1 cellular context compared by ENCODE assay signal in the genomic region with DNA sequence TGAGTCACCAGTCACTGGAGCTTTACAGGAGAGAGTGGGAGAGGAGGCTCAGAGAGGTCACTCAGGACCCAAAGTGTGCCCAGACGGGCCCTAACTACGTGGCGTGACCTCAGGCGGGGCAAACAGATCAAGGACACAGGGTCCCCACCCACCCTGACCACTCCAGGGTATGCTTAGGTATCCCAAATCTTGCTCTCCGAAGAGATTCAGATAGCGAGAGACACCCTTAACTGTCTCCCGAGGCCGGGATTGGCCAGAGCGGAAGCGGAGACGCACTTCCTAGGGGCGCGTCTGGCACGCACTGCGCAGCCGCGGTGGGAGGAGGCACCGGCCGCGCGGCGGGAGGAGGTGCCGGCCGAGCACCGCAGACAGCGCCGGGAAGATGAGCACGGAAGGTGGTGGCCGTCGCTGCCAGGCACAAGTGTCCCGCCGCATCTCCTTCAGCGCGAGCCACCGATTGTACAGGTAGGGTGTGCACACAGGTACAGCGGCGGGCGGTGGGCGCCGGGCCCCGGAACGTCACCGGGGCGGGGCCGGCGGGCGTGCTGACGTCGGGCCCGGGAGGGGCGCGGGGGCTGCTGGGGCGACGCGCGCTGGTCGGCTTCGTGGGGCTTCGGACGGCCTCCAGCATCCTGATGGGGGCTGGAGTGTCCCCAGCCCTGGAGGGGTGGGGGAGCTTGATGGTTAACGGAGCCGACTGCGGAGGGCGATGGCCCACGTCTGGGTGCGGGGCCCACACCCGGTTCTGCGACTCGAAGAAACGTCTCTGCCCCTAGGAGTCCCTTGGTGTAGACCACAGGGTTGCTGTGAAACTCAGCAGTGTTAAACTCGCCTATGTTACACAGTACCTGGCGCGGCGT.
A peak's percentile ranks its signal among the peaks of the same experiment; 100 is the strongest.
TF ChIP-seq lines count a peak whose summit lies in the region.

A gene (plus strand): TSS at position 367 of the 860 bp plus-strand sequence. CDS start 16 bp downstream, at position 383.

TF ChIP-seq in K562, 482 proteins besides CTCF, POLR2A, EP300 and RAD21 (continued from another document):
- TF ChIP-seq BCOR (IDR thresholded peaks at IDR 0.05) (peak; percentile 61; the same call in 1 of the 2 replicates), RUNX1 (IDR thresholded peaks at IDR 0.05; ENCODE audit: low read depth) (no peak; the same call in 1 of the 2 replicates), ELF4 (CRISPR knock-in tag; IDR thresholded peaks at IDR 0.05) (0 out of 2 replicates have a peak, but pooled peaks have one; percentile 36), FOXK2 (conservative IDR thresholded peaks at IDR 0.05 in 1 of 2, IDR thresholded peaks at IDR 0.05 in 1 of 2; ENCODE audit: low read depth in 2 of 2) (no peak), HCFC1 (IDR thresholded peaks at IDR 0.05; ENCODE audit: low read depth, low read length) (peak; percentile 10; the same call in 1 of the 2 replicates), TAF9B (IDR thresholded peaks at IDR 0.05; ENCODE audit: partially characterized antibody) (no peak), XRCC3 (IDR thresholded peaks at IDR 0.05) (no peak), ZNF79 (CRISPR knock-in tag; IDR thresholded peaks at IDR 0.05; ENCODE audit: low read depth) (no peak), ATF1 (CRISPR knock-in tag; IDR thresholded peaks at IDR 0.05) (no peak), ATF1 (tag; IDR thresholded peaks at IDR 0.05) (peak; percentile 97), MTA2 (IDR thresholded peaks at IDR 0.05; ENCODE audit: low read depth) (no peak), ZNF699 (CRISPR knock-in tag; IDR thresholded peaks at IDR 0.05; ENCODE audit: insufficient replicate concordance) (no peak), ZNF175 (CRISPR knock-in tag; IDR thresholded peaks at IDR 0.05; ENCODE audit: low read depth) (no peak), FOSL1 (tag; conservative IDR thresholded peaks at IDR 0.05) (peak; percentile 56), CCNT2 (IDR thresholded peaks at IDR 0.05; ENCODE audit: borderline replicate concordance, extremely low read depth, insufficient read length, low read depth, low read length) (peak; percentile 75), POU5F1 (IDR thresholded peaks at IDR 0.05; ENCODE audit: borderline replicate concordance, low read depth, low read length, partially characterized antibody) (no peak), MXI1 (IDR thresholded peaks at IDR 0.05; ENCODE audit: low read depth, low read length) (no peak), ELF2 (CRISPR knock-in tag; IDR thresholded peaks at IDR 0.05) (no peak), SMARCA4 (IDR thresholded peaks at IDR 0.05) (0 out of 2 replicates have a peak, but pooled peaks have one; percentile 35), GABPA (tag; conservative IDR thresholded peaks at IDR 0.05; ENCODE audit: low read depth) (peak; percentile 78), KDM5B (IDR thresholded peaks at IDR 0.05; ENCODE audit: insufficient replicate concordance, low read depth, low read length) (peak; percentile 92), NCOA4 (IDR thresholded peaks at IDR 0.05; ENCODE audit: partially characterized antibody) (no peak), PHF8 (IDR thresholded peaks at IDR 0.05; ENCODE audit: borderline replicate concordance, low read length) (peak; percentile 98; the same call in 1 of the 2 replicates), TBP (optimal IDR thresholded peaks at IDR 0.05; ENCODE audit: low read depth, low read length) (peak; percentile 24), MTA3 (IDR thresholded peaks at IDR 0.05; ENCODE audit: borderline replicate concordance) (peak; percentile 66; the same call in 1 of the 2 replicates)
- TF ChIP-seq, protein P1, sequence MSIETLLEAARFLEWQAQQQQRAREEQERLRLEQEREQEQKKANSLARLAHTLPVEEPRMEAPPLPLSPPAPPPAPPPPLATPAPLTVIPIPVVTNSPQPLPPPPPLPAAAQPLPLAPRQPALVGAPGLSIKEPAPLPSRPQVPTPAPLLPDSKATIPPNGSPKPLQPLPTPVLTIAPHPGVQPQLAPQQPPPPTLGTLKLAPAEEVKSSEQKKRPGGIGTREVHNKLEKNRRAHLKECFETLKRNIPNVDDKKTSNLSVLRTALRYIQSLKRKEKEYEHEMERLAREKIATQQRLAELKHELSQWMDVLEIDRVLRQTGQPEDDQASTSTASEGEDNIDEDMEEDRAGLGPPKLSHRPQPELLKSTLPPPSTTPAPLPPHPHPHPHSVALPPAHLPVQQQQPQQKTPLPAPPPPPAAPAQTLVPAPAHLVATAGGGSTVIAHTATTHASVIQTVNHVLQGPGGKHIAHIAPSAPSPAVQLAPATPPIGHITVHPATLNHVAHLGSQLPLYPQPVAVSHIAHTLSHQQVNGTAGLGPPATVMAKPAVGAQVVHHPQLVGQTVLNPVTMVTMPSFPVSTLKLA (conservative IDR thresholded peaks at IDR 0.05): peak in 1 of 2 experiments; percentile 62; a peak in 1 of 4 replicates
- TF ChIP-seq, protein P2, sequence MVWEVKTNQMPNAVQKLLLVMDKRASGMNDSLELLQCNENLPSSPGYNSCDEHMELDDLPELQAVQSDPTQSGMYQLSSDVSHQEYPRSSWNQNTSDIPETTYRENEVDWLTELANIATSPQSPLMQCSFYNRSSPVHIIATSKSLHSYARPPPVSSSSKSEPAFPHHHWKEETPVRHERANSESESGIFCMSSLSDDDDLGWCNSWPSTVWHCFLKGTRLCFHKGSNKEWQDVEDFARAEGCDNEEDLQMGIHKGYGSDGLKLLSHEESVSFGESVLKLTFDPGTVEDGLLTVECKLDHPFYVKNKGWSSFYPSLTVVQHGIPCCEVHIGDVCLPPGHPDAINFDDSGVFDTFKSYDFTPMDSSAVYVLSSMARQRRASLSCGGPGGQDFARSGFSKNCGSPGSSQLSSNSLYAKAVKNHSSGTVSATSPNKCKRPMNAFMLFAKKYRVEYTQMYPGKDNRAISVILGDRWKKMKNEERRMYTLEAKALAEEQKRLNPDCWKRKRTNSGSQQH (CRISPR knock-in tag; IDR thresholded peaks at IDR 0.05): no peak
- TF ChIP-seq, protein P3, sequence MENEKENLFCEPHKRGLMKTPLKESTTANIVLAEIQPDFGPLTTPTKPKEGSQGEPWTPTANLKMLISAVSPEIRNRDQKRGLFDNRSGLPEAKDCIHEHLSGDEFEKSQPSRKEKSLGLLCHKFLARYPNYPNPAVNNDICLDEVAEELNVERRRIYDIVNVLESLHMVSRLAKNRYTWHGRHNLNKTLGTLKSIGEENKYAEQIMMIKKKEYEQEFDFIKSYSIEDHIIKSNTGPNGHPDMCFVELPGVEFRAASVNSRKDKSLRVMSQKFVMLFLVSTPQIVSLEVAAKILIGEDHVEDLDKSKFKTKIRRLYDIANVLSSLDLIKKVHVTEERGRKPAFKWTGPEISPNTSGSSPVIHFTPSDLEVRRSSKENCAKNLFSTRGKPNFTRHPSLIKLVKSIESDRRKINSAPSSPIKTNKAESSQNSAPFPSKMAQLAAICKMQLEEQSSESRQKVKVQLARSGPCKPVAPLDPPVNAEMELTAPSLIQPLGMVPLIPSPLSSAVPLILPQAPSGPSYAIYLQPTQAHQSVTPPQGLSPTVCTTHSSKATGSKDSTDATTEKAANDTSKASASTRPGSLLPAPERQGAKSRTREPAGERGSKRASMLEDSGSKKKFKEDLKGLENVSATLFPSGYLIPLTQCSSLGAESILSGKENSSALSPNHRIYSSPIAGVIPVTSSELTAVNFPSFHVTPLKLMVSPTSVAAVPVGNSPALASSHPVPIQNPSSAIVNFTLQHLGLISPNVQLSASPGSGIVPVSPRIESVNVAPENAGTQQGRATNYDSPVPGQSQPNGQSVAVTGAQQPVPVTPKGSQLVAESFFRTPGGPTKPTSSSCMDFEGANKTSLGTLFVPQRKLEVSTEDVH (IDR thresholded peaks at IDR 0.05; ENCODE audit: low read depth, partially characterized antibody): peak; percentile 58
- TF ChIP-seq, protein P4, sequence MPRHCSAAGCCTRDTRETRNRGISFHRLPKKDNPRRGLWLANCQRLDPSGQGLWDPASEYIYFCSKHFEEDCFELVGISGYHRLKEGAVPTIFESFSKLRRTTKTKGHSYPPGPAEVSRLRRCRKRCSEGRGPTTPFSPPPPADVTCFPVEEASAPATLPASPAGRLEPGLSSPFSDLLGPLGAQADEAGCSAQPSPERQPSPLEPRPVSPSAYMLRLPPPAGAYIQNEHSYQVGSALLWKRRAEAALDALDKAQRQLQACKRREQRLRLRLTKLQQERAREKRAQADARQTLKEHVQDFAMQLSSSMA (CRISPR knock-in tag; IDR thresholded peaks at IDR 0.05): no peak
- TF ChIP-seq, protein P5, sequence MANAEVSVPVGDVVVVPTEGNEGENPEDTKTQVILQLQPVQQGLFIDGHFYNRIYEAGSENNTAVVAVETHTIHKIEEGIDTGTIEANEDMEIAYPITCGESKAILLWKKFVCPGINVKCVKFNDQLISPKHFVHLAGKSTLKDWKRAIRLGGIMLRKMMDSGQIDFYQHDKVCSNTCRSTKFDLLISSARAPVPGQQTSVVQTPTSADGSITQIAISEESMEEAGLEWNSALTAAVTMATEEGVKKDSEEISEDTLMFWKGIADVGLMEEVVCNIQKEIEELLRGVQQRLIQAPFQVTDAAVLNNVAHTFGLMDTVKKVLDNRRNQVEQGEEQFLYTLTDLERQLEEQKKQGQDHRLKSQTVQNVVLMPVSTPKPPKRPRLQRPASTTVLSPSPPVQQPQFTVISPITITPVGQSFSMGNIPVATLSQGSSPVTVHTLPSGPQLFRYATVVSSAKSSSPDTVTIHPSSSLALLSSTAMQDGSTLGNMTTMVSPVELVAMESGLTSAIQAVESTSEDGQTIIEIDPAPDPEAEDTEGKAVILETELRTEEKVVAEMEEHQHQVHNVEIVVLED (CRISPR knock-in tag; IDR thresholded peaks at IDR 0.05): peak; percentile 92
- TF ChIP-seq, protein P6, sequence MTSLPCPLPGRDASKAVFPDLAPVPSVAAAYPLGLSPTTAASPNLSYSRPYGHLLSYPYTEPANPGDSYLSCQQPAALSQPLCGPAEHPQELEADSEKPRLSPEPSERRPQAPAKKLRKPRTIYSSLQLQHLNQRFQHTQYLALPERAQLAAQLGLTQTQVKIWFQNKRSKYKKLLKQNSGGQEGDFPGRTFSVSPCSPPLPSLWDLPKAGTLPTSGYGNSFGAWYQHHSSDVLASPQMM (CRISPR knock-in tag; IDR thresholded peaks at IDR 0.05): no peak
